1 cellular context compared by ENCODE assay signal in genomic region chr3:11494131-11494916, GRCh38.
TF ChIP-seq lines count a peak whose summit lies in the region.

No MANE protein-coding gene starts in this region.

TF ChIP-seq in endothelial cell of umbilical vein, 7 proteins besides CTCF, POLR2A, EP300 and RAD21 (continued from another document):
- no peak for TF ChIP-seq JUN (IDR thresholded peaks at IDR 0.05; ENCODE audit: borderline replicate concordance, insufficient read depth, insufficient read length, low read depth)
- no peak for TF ChIP-seq MYC (IDR thresholded peaks at IDR 0.05; ENCODE audit: low read depth, low read length)
- no peak for TF ChIP-seq GATA2 (IDR thresholded peaks at IDR 0.05; ENCODE audit: insufficient read depth, insufficient read length, low read depth, low read length)
- TF ChIP-seq FOS (IDR thresholded peaks at IDR 0.05; ENCODE audit: borderline replicate concordance, insufficient read depth, low read length), result no peak
- TF ChIP-seq EZH2 (IDR thresholded peaks at IDR 0.05; ENCODE audit: borderline replicate concordance, low read depth, low read length, severe bottlenecking), result no peak
